ENCODE assay signal across 32 cellular contexts in genomic region chr11:62087694-62088093, GRCh38. TPM values are rescaled to one million over a fixed set of nuclear protein-coding genes. Genes with fewer than 3 reads are reported as not detected.
DNase-seq lines count a peak whose midpoint lies in the region; ATAC-seq, FAIRE-seq and TF ChIP-seq lines count a peak whose summit lies in the region.
"Had no signal": no experiment of that assay in that cellular context is flagged by ENCODE, and none has a peak within 500 bp of the region (broad histone marks: within the 10 kb centered on the region; RNA-seq: fewer than 3 reads in every experiment).

No MANE protein-coding gene starts in this region.

- no peak overlapping the region for H3K4ac ChIP-seq in mesendoderm (ENCODE audit: low read depth, low read length)

- H3K4me3 Mint-ChIP-seq in endodermal cell (no peak overlapping the region), chondrocyte (ENCODE audit: unreplicated experiment) (no peak overlapping the region)
- H3K4me3 Mint-ChIP-seq: B cell; CD14-positive monocyte; CD4-positive, alpha-beta memory T cell; CD4-positive, alpha-beta T cell; CD4-positive, CD25-positive, alpha-beta regulatory T cell; CD8-positive, alpha-beta memory T cell; CD8-positive, alpha-beta T cell had no signal

- FAIRE-seq in A549 (lab: Jason Lieb, UNC) = no peak
- FAIRE-seq in K562 (lab: Jason Lieb, UNC) = no peak
- FAIRE-seq in HTR-8/SVneo (lab: Jason Lieb, UNC) = no peak
- FAIRE-seq: D721Med had no signal

- H3K27ac Mint-ChIP-seq in endodermal cell (no peak overlapping the region), chondrocyte (ENCODE audit: unreplicated experiment) (no peak overlapping the region)
- H3K27ac Mint-ChIP-seq: B cell; CD14-positive monocyte; CD4-positive, alpha-beta T cell; CD4-positive, CD25-positive, alpha-beta regulatory T cell; CD8-positive, alpha-beta memory T cell; CD8-positive, alpha-beta T cell had no signal

- H2AFZ ChIP-seq in SU-DHL-6 (ENCODE audit: low read depth, low read length, severe bottlenecking) (no peak overlapping the region), K562 (ENCODE audit: low read depth, low read length) (no peak overlapping the region)

- H4K20me1 ChIP-seq in SU-DHL-6 (ENCODE audit: low read depth, low read length) (no peaks in the 10 kb centered on the region), K562 (replicated peaks; ENCODE audit: control insufficient read depth, insufficient read depth, low read length) (no peaks in the 10 kb centered on the region)
- H4K20me1 ChIP-seq: BLaER1; BLaER1 treated with 17β-estradiol and CSF1 and Interleukin-3, amounts not matched to agents 10 nM and 100 nM had no signal

- no peak for TF ChIP-seq EP300 in A549 (IDR thresholded peaks at IDR 0.05)
- no peak for TF ChIP-seq EP300 in K562 (IDR thresholded peaks at IDR 0.05; ENCODE audit: low read length)

- H3F3A ChIP-seq in SU-DHL-6 (ENCODE audit: insufficient read depth) = no peaks in the 10 kb centered on the region

- no peak for DNase-seq in A549 (ENCODE audit: low read depth in 1 of 2, low spot score in 1 of 2)
- DNase-seq in K562 (ENCODE audit: extremely low read depth in 1 of 4, low spot score in 3 of 4) = no peak
- DNase-seq in endodermal cell = no peak
- no peak for DNase-seq in activated gamma-delta T cell (lab: John Stamatoyannopoulos, UW)
- no peak for DNase-seq in chondrocyte (ENCODE audit: low spot score)
- no peak for DNase-seq in HTR-8/SVneo (ENCODE audit: insufficient read length, low spot score)
- DNase-seq in mesendoderm = no peak
- DNase-seq: 8988T; AML-193; BE2C; C1 segment of cervical spinal cord; Caco-2; Calu3; CD4-positive, alpha-beta memory T cell; CD4-positive, alpha-beta T cell; CD4-positive, CD25-positive, alpha-beta regulatory T cell; CD8-positive, alpha-beta memory T cell; CD8-positive, alpha-beta T cell; COR-L47; DMS 273 treated with DMSO at 0.1 percent for 48 hours; DMS153; DMS79; DND-41; EL had no signal

- H3K9me2 ChIP-seq in SU-DHL-6 (replicated peaks; ENCODE audit: insufficient read depth, low read length) = no peaks in the 10 kb centered on the region

- TF ChIP-seq RAD21 in A549 (conservative IDR thresholded peaks at IDR 0.05 in 1 of 2, IDR thresholded peaks at IDR 0.05 in 1 of 2) = no peak
- TF ChIP-seq RAD21 in K562 (CRISPR knock-in tag; conservative IDR thresholded peaks at IDR 0.05 in 1 of 2, IDR thresholded peaks at IDR 0.05 in 1 of 2) = no peak

- H3K4me1 ChIP-seq in A549 (no peaks in the 10 kb centered on the region), K562 (replicated peaks in 1 of 2; ENCODE audit: control insufficient read depth in 2 of 2, insufficient read depth in 2 of 2, low read length in 2 of 2) (no peaks in the 10 kb centered on the region), endodermal cell (ENCODE audit: control insufficient read depth, insufficient read depth, low read length) (no peaks in the 10 kb centered on the region), mesendoderm (ENCODE audit: control insufficient read depth, low read depth, low read length) (no peaks in the 10 kb centered on the region)
- H3K4me1 ChIP-seq: BE2C, BLaER1, Caco-2 had no signal

- H3K27me3 Mint-ChIP-seq in endodermal cell (ENCODE audit: insufficient read depth) (no peaks in the 10 kb centered on the region), chondrocyte (ENCODE audit: low read depth) (no peaks in the 10 kb centered on the region)
- H3K27me3 Mint-ChIP-seq: CD4-positive, alpha-beta T cell had no signal

- H3K9me3 Mint-ChIP-seq in endodermal cell (peaks cover 50% of the 10 kb centered on the region), chondrocyte (ENCODE audit: low read depth) (peaks cover 6% of the 10 kb centered on the region)

- H4K5ac ChIP-seq in mesendoderm (ENCODE audit: low read length) = no peak overlapping the region

- POLR2A ChIA-PET in A549 (lab: Yijun Ruan, JAX) (no interaction called here), K562 (lab: Yijun Ruan, JAX) (interaction anchor here (8.6 kb wide), 1 partner anchor 123 kb away, joined by 189 read pairs; the partner anchor contains the start of gene FTH1)

- H3K4me1 Mint-ChIP-seq in endodermal cell = no peaks in the 10 kb centered on the region
- H3K4me1 Mint-ChIP-seq in chondrocyte (ENCODE audit: low read depth) = no peaks in the 10 kb centered on the region
- H3K4me1 Mint-ChIP-seq: B cell; CD14-positive monocyte; CD4-positive, alpha-beta memory T cell; CD4-positive, CD25-positive, alpha-beta regulatory T cell; CD8-positive, alpha-beta memory T cell had no signal

- TF ChIP-seq POLR2A in A549 (IDR thresholded peaks at IDR 0.05; ENCODE audit: low read length) = no peak
- no peak for TF ChIP-seq POLR2A in K562 (conservative IDR thresholded peaks at IDR 0.05)

- H3K36me3 ChIP-seq in SU-DHL-6 (ENCODE audit: low read length) (0 out of 2 replicates have a peak, but pooled peaks cover 2% of the 10 kb centered on the region), K562 (ENCODE audit: control insufficient read depth, insufficient read depth, low read length) (no peaks in the 10 kb centered on the region), endodermal cell (ENCODE audit: control insufficient read depth, insufficient read depth, low read length) (no peaks in the 10 kb centered on the region), mesendoderm (ENCODE audit: control insufficient read depth, insufficient read depth, low read length) (no peaks in the 10 kb centered on the region)
- H3K36me3 ChIP-seq: BE2C, BLaER1 had no signal

- no peak for ATAC-seq in A549
- no peak for ATAC-seq in K562
- ATAC-seq: CD8-positive, alpha-beta T cell had no signal

- H2BK120ac ChIP-seq in mesendoderm (ENCODE audit: low read depth, low read length) = no peak overlapping the region

- H2BK5ac ChIP-seq in mesendoderm (ENCODE audit: low read length) = no peak overlapping the region

- BruUV-seq in K562 (replicated peaks; lab: Mats Ljungman, UMichigan) = no TSS peak

- H3K4me3 ChIP-seq in A549 (no peak overlapping the region), SU-DHL-6 (ENCODE audit: insufficient read depth, low read length, poor library complexity, severe bottlenecking) (peak overlapping the region; percentile 3), K562 (no peak overlapping the region), endodermal cell (ENCODE audit: low read length) (peak overlapping the region; percentile 10), mesendoderm (ENCODE audit: low read length) (no peak overlapping the region)
- H3K4me3 ChIP-seq: BLaER1; BLaER1 treated with 17β-estradiol and CSF1 and Interleukin-3, amounts not matched to agents 10 nM and 100 nM had no signal

- H3K23ac ChIP-seq in mesendoderm (ENCODE audit: low read length) = no peak overlapping the region

- 93% methylated on average over 1 of the region's 1 CpG for WGBS in A549 (ENCODE audit: missing lambda C conversion rate)
- 73% methylated on average over 1 of the region's 1 CpG for WGBS in K562 (ENCODE audit: insufficient coverage, low coverage, missing lambda C conversion rate)
- WGBS in endodermal cell (ENCODE audit: insufficient coverage in 1 of 2, insufficient read length in 1 of 2), 2 experiments = 100% methylated on average over 1 of the region's 1 CpG; no CpG with 5 or more reads in 1 of the 2 experiments
- WGBS in mesendoderm (ENCODE audit: extremely low coverage, insufficient coverage, low lambda C conversion rate) = no CpG with 5 or more reads among the region's 1 CpG

- no peaks in the 10 kb centered on the region for H3K79me1 ChIP-seq in mesendoderm (ENCODE audit: low read length)

- H3K27ac ChIP-seq in A549 (no peak overlapping the region), SU-DHL-6 (ENCODE audit: low read depth, low read length) (no peak overlapping the region), K562 (ENCODE audit: extremely low read depth, low read depth, low read length) (no peak overlapping the region), endodermal cell (ENCODE audit: low read depth, low read length) (no peak overlapping the region), mesendoderm (ENCODE audit: low read depth, low read length) (no peak overlapping the region)
- H3K27ac ChIP-seq: 22Rv1; BLaER1; BLaER1 treated with 17β-estradiol and CSF1 and Interleukin-3, amounts not matched to agents 10 nM and 100 nM; C4-2B had no signal

- H2AK5ac ChIP-seq in mesendoderm (ENCODE audit: low read length) = no peak overlapping the region

- CTCF ChIA-PET in A549 (lab: Yijun Ruan, JAX) (interaction anchor here (1.0 to 20.3 kb wide), 6 partner anchors 20 to 340 kb away, joined by 3 to 406 read pairs (median 4); no protein-coding TSS in a partner anchor), K562 (lab: Yijun Ruan, JAX; ENCODE audit: low intra/inter-chr PET ratio) (no interaction called here)

- H3K9ac ChIP-seq in SU-DHL-6 (ENCODE audit: low read length) = no peak overlapping the region
- no peak overlapping the region for H3K9ac ChIP-seq in K562 (ENCODE audit: insufficient read depth in 1 of 2, low read depth in 2 of 2, low read length in 2 of 2)
- no peak overlapping the region for H3K9ac ChIP-seq in endodermal cell (ENCODE audit: extremely low read depth, low read length, poor library complexity, severe bottlenecking)
- H3K9ac ChIP-seq in mesendoderm (ENCODE audit: low read length) = no peak overlapping the region
- H3K9ac ChIP-seq: BLaER1; BLaER1 treated with 17β-estradiol and CSF1 and Interleukin-3, amounts not matched to agents 10 nM and 100 nM had no signal

- no peak overlapping the region for H4K8ac ChIP-seq in mesendoderm (ENCODE audit: low read depth, low read length)

- H3K79me2 ChIP-seq in SU-DHL-6 (ENCODE audit: insufficient read depth, low read length) (no peaks in the 10 kb centered on the region), K562 (ENCODE audit: control insufficient read depth, insufficient read depth, low read length) (no peaks in the 10 kb centered on the region), mesendoderm (ENCODE audit: control insufficient read depth, insufficient read depth, low read length) (no peaks in the 10 kb centered on the region)

- H3K36me3 Mint-ChIP-seq in endodermal cell (ENCODE audit: low read depth) (no peaks in the 10 kb centered on the region), chondrocyte (ENCODE audit: low read depth) (peaks cover 3% of the 10 kb centered on the region)
- H3K36me3 Mint-ChIP-seq: CD14-positive monocyte; CD4-positive, CD25-positive, alpha-beta regulatory T cell; CD8-positive, alpha-beta T cell had no signal

- in situ Hi-C loops in K562 (cut with MboI) = no loop called here

- H3K9me1 ChIP-seq in K562 (ENCODE audit: control insufficient read depth, insufficient read depth, low read length) = no peaks in the 10 kb centered on the region

- no peak overlapping the region for H2BK15ac ChIP-seq in mesendoderm (replicated peaks; ENCODE audit: low read depth)

- no peak overlapping the region for H3K4me2 ChIP-seq in A549
- H3K4me2 ChIP-seq in SU-DHL-6 (ENCODE audit: low read depth, low read length, poor library complexity, severe bottlenecking) = no peak overlapping the region
- no peak overlapping the region for H3K4me2 ChIP-seq in K562 (ENCODE audit: insufficient read depth, low read length)
- no peak overlapping the region for H3K4me2 ChIP-seq in mesendoderm (ENCODE audit: low read length)
- H3K4me2 ChIP-seq: BLaER1; BLaER1 treated with 17β-estradiol and CSF1 and Interleukin-3, amounts not matched to agents 10 nM and 100 nM had no signal

- H3K56ac ChIP-seq in mesendoderm (ENCODE audit: low read length) = no peak overlapping the region

- intact Hi-C loops in K562 (cut with micrococcal nuclease) = no loop called here

- no peak overlapping the region for H3K18ac ChIP-seq in mesendoderm (ENCODE audit: low read length)

- TF ChIP-seq CTCF in A549 (IDR thresholded peaks at IDR 0.05) (no peak), SU-DHL-6 (IDR thresholded peaks at IDR 0.05; ENCODE audit: insufficient read depth, low read length, poor library complexity, severe bottlenecking) (no peak), K562 (IDR thresholded peaks at IDR 0.05 in 2 of 3, conservative IDR thresholded peaks at IDR 0.05 in 1 of 3; ENCODE audit: insufficient read depth in 2 of 3, low read depth in 1 of 3, low read length in 3 of 3) (no peak), endodermal cell (conservative IDR thresholded peaks at IDR 0.05) (no peak), chondrocyte (IDR thresholded peaks at IDR 0.05) (no peak)

- no peaks in the 10 kb centered on the region for H3K27me3 ChIP-seq in SU-DHL-6 (ENCODE audit: low read length)
- no peaks in the 10 kb centered on the region for H3K27me3 ChIP-seq in K562 (ENCODE audit: control insufficient read depth in 2 of 2, insufficient read depth in 2 of 2, low read length in 2 of 2)
- no peaks in the 10 kb centered on the region for H3K27me3 ChIP-seq in endodermal cell (ENCODE audit: control insufficient read depth, insufficient read depth, low read length, poor library complexity, severe bottlenecking)
- no peaks in the 10 kb centered on the region for H3K27me3 ChIP-seq in mesendoderm (ENCODE audit: insufficient read depth, low read length, poor library complexity)
- H3K27me3 ChIP-seq: BE2C; BLaER1; BLaER1 treated with 17β-estradiol and CSF1 and Interleukin-3, amounts not matched to agents 10 nM and 100 nM had no signal

- H3K9me3 ChIP-seq in A549 (peaks cover 30% of the 10 kb centered on the region), SU-DHL-6 (ENCODE audit: insufficient read depth, low read length) (peaks cover 21% of the 10 kb centered on the region; the same call in 1 of the 2 replicates), K562 (replicated peaks; ENCODE audit: control insufficient read depth, insufficient read depth, low read depth, low read length) (no peaks in the 10 kb centered on the region), endodermal cell (ENCODE audit: control insufficient read depth, low read length) (peaks cover 42% of the 10 kb centered on the region)
- H3K9me3 ChIP-seq: BE2C had no signal

RNA-seq across cellular contexts. Expression of gene INCENP, which starts 36.1 kb away (rescaled TPM):
- polyA plus RNA-seq in A549 (2011; rRNA removed) (29.5 and 35.8 TPM in 2 replicates), A549 (2017; fragmentation: RNase III; extraction: RNeasy Plus Mini Kit Qiagen cat#74134 plus additional on column Dnase treatment) (50.9 to 55.8 TPM (median 52.2 TPM) in 3 replicates), K562 (2011; rRNA removed) (25.2 and 37.0 TPM in 2 replicates), K562 (2014; fragmentation: Illumina TruSeq; extraction: Trizol) (40.9 and 52.0 TPM in 2 replicates), K562 (2014; fragmentation: Nextera tagmentation; extraction: Ambion mirVana) (1 to 10 TPM; 1.1 to 3.3 TPM), K562 (2014; rRNA removed) (41.9 and 46.4 TPM in 2 replicates)
- polyA plus RNA-seq in A549 (2012; cell fraction: cytosol; rRNA removed) = 27.0 and 31.7 TPM in 2 replicates
- 115 and 120 TPM in 2 replicates for polyA plus RNA-seq in A549 (2012; cell fraction: nucleus; rRNA removed)
- polyA minus RNA-seq in A549 (2011; rRNA and poly(A)+ RNA removed) = 36.4 and 49.4 TPM in 2 replicates
- 77.0 and 104 TPM in 2 replicates for total RNA-seq in K562 (2011; cell fraction: chromatin; rRNA removed; ENCODE audit: low replicate concordance)
- total RNA-seq in K562 (2011; cell fraction: nucleolus; rRNA removed) = 49.2 and 49.6 TPM in 2 replicates
- 50.6 and 77.9 TPM in 2 replicates for total RNA-seq in K562 (2011; cell fraction: nucleoplasm; rRNA removed)
- total RNA-seq in K562 (2014; rRNA removed) (51.4 and 59.4 TPM in 2 replicates), K562 (2014; rRNA removed; fragmentation: Illumina TruSeq; extraction: Trizol) (25.0 and 35.2 TPM in 2 replicates), K562 (2015; rRNA removed; fragmentation: Illumina TruSeq; extraction: Trizol) (28.2 and 29.9 TPM in 2 replicates), K562 (2021) (78.1 and 97.9 TPM in 2 replicates), endodermal cell (100 to 1,000 TPM in 1 of 2 donors, 10 to 100 TPM in 1; 58.1 to 115 TPM), chondrocyte (21.6 to 24.6 TPM (median 22.4 TPM) in 3 replicates)
- 28.9 and 42.0 TPM in 2 replicates for polyA plus RNA-seq in K562 (2011; cell fraction: cytosol; rRNA removed)
- 66.5 and 106 TPM in 2 replicates for polyA plus RNA-seq in K562 (2011; cell fraction: nucleus; rRNA removed)
- polyA plus RNA-seq in K562 (2012) = 39.2 and 41.6 TPM in 2 replicates
- polyA minus RNA-seq in K562 (2011; rRNA and poly(A)+ RNA removed) = 31.3 and 39.8 TPM in 2 replicates
- polyA minus RNA-seq in K562 (2011; cell fraction: cytosol; rRNA and poly(A)+ RNA removed) = 62.3 and 71.7 TPM in 2 replicates
- polyA minus RNA-seq in K562 (2011; cell fraction: nucleus; rRNA and poly(A)+ RNA removed) = 29.8 and 46.9 TPM in 2 replicates
- polyA plus RNA-seq in endodermal cell (2013, experiment 1 of 2) = 83.6 TPM
- 83.0 TPM for polyA plus RNA-seq in endodermal cell (2013, experiment 2 of 2)
- 33.6 TPM for polyA plus RNA-seq in mesendoderm (2013, experiment 1 of 2)
- polyA plus RNA-seq in mesendoderm (2013, experiment 2 of 2) = 33.1 TPM

Comparison
In these comparisons a context has a peak if more than half of its experiments do, and no peak if none do; other contexts are left out.
1. H3K4me3 ChIP-seq: peak in SU-DHL-6 (single experiment) and endodermal cell (single experiment); none in A549 (single experiment), K562 (single experiment) and mesendoderm (single experiment).
2. Of the 35 proteins assayed by ChIP-seq in both K562 and A549: peak only in K562: none; only in A549: MAFK; in both: none; in neither: 34.